Comparison of ENCODE assay signal across 20 cellular contexts in the genomic region with DNA sequence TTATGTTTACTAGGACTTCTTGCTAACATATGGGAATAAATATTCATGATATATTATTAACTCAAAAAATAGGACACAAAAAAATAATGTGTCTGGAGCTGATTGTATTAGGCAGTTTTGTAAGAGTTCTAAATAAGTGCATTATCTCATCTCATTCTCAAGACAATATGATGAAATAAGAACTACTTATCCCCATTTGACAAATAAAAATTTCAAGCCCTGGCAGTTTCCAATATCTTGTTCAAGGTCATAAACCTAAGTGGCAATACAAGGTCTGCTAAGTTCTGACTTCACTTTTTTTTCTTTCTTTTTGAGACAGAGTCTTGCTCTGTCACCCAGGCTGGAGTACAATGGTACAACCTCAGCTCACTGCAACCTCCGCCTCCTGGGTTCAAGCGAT. TPM values are rescaled to one million over a fixed set of nuclear protein-coding genes. Genes with fewer than 3 reads are reported as not detected.
A peak's percentile ranks its signal among the peaks of the same experiment; 100 is the strongest.
DNase-seq lines count a peak whose midpoint lies in the region; ATAC-seq and TF ChIP-seq lines count a peak whose summit lies in the region.
"Had no signal": no experiment of that assay in that cellular context is flagged by ENCODE, and none has a peak within 500 bp of the region (broad histone marks: within the 10 kb centered on the region; RNA-seq: fewer than 3 reads in every experiment).

No MANE protein-coding gene starts in this region.

- CTCF ChIA-PET in HEK293 (lab: Yijun Ruan, JAX), result interaction anchor here (0.6 to 1.0 kb wide), 2 partner anchors 15 to 92 kb away, joined by 3 to 4 read pairs; no protein-coding TSS in a partner anchor

- intact Hi-C loops in gastrocnemius medialis (cut with DNase I; ENCODE audit: low total_unique reads), result no loop called here

- H3K4me3 Mint-ChIP-seq in activated T-helper 17 cell treated with anti-CD3 and anti-CD28 coated beads, Interleukin-2, amount 50 U/mL, for 72 hours, result no peak overlapping the region
- H3K4me3 Mint-ChIP-seq in endothelial cell (ENCODE audit: unreplicated experiment), result no peak overlapping the region
- H3K4me3 Mint-ChIP-seq: CD8-positive, alpha-beta memory T cell had no signal

- H3K4me1 Mint-ChIP-seq in activated T-helper 17 cell treated with anti-CD3 and anti-CD28 coated beads, Interleukin-2, amount 50 U/mL, for 72 hours, result no peaks in the 10 kb centered on the region
- H3K4me1 Mint-ChIP-seq in endothelial cell (ENCODE audit: unreplicated experiment), result peaks cover 28% of the 10 kb centered on the region

- peaks cover 93% of the 10 kb centered on the region for H3K36me3 Mint-ChIP-seq in activated T-helper 17 cell treated with anti-CD3 and anti-CD28 coated beads, Interleukin-2, amount 50 U/mL, for 72 hours (ENCODE audit: low read depth)
- peaks cover 18% of the 10 kb centered on the region for H3K36me3 Mint-ChIP-seq in endothelial cell (ENCODE audit: low read depth, unreplicated experiment)

- no peaks in the 10 kb centered on the region for H3K27me3 ChIP-seq in gastrocnemius medialis

- in situ Hi-C loops in gastrocnemius medialis (cut with MboI; ENCODE audit: low sequenced_read_pairs in 4 of 4), result no loop called here

- H3K9me3 Mint-ChIP-seq in activated T-helper 17 cell treated with anti-CD3 and anti-CD28 coated beads, Interleukin-2, amount 50 U/mL, for 72 hours, result no peaks in the 10 kb centered on the region
- no peaks in the 10 kb centered on the region for H3K9me3 Mint-ChIP-seq in endothelial cell (ENCODE audit: unreplicated experiment)
- H3K9me3 Mint-ChIP-seq: CD8-positive, alpha-beta memory T cell had no signal

- H3K27ac ChIP-seq in HEK293 (ENCODE audit: extremely low read depth, low read depth, low read length), result no peak overlapping the region
- peak overlapping the region; percentile 38 to 72 (median 54) for H3K27ac ChIP-seq in gastrocnemius medialis

- DNase-seq in endothelial cell (ENCODE audit: low spot score) (no peak), gastrocnemius medialis (no peak), NCI-H2081 (lab: John Stamatoyannopoulos, UW) (no peak), A172 (ENCODE audit: low spot score) (no peak)
- DNase-seq: ACHN; C1 segment of cervical spinal cord; CD8-positive, alpha-beta memory T cell; DMS79; KBM-7; NCI-H1105 treated with DMSO at 0.1 percent for 48 hours; NCI-H1694 treated with DMSO at 0.1 percent for 48 hours; NCI-H2107; NCI-H510A; NCI-H774; RPMI8226; SIG-M5 had no signal

- H3K4me1 ChIP-seq in HEK293 (ENCODE audit: control insufficient read depth, insufficient read depth, low read length), result no peaks in the 10 kb centered on the region
- peaks cover 0 to 5% of the 10 kb centered on the region in 2 donors for H3K4me1 ChIP-seq in gastrocnemius medialis

- no peak for TF ChIP-seq CTCF in HEK293 (tag by site-specific recombination; IDR thresholded peaks at IDR 0.05)
- TF ChIP-seq CTCF in endothelial cell (IDR thresholded peaks at IDR 0.05; ENCODE audit: unreplicated experiment), result no peak
- TF ChIP-seq CTCF in gastrocnemius medialis (IDR thresholded peaks at IDR 0.05 in 4 of 5, conservative IDR thresholded peaks at IDR 0.05 in 1 of 5), result no peak

- H3K9me3 ChIP-seq in HEK293 (ENCODE audit: control insufficient read depth, insufficient read depth, low read depth, low read length) (no peaks in the 10 kb centered on the region), gastrocnemius medialis (no peaks in the 10 kb centered on the region)

- H3K27ac Mint-ChIP-seq in activated T-helper 17 cell treated with anti-CD3 and anti-CD28 coated beads, Interleukin-2, amount 50 U/mL, for 72 hours, result peak overlapping the region; percentile 39
- peak overlapping the region; percentile 64 for H3K27ac Mint-ChIP-seq in endothelial cell (ENCODE audit: unreplicated experiment)

- H3K36me3 ChIP-seq in HEK293 (ENCODE audit: control insufficient read depth in 2 of 2, insufficient read depth in 1 of 2, low read length in 2 of 2) (peaks cover 37 to 69% of the 10 kb centered on the region in 2 experiments), gastrocnemius medialis (peaks cover 0 to 63% of the 10 kb centered on the region in 2 donors)

- H3K4me3 ChIP-seq in HEK293 (ENCODE audit: low read depth, low read length), result no peak overlapping the region
- no peak overlapping the region for H3K4me3 ChIP-seq in gastrocnemius medialis

- no peak for TF ChIP-seq POLR2A in gastrocnemius medialis (IDR thresholded peaks at IDR 0.05)

- no peak for ATAC-seq in activated T-helper 17 cell treated with anti-CD3 and anti-CD28 coated beads, Interleukin-2, amount 50 U/mL, for 72 hours (replicated peaks)
- peak in 1 of 2 donors; percentile 36 for ATAC-seq in gastrocnemius medialis
- no peak for ATAC-seq in GM18520 (IDR thresholded peaks at IDR 0.05; ENCODE audit: unreplicated experiment)
- ATAC-seq: HepG2 had no signal

- POLR2A ChIA-PET in HEK293 (lab: Yijun Ruan, JAX), result no interaction called here

- H3K27me3 Mint-ChIP-seq in activated T-helper 17 cell treated with anti-CD3 and anti-CD28 coated beads, Interleukin-2, amount 50 U/mL, for 72 hours, result no peaks in the 10 kb centered on the region
- peaks cover 3% of the 10 kb centered on the region for H3K27me3 Mint-ChIP-seq in endothelial cell (ENCODE audit: unreplicated experiment)
- H3K27me3 Mint-ChIP-seq: CD8-positive, alpha-beta memory T cell had no signal

TF ChIP-seq in HEK293, 187 proteins besides CTCF, POLR2A, EP300 and RAD21 (continues in another document):
- TF ChIP-seq ZNF629 (tag by site-specific recombination; IDR thresholded peaks at IDR 0.05) (no peak), SCRT2 (tag by site-specific recombination; IDR thresholded peaks at IDR 0.05) (no peak), GLIS1 (tag by site-specific recombination; IDR thresholded peaks at IDR 0.05) (no peak), PRDM2 (tag by site-specific recombination; IDR thresholded peaks at IDR 0.05; ENCODE audit: borderline replicate concordance) (no peak), ZNF555 (tag by site-specific recombination; conservative IDR thresholded peaks at IDR 0.05) (no peak), GFI1B (tag by site-specific recombination; IDR thresholded peaks at IDR 0.05) (no peak)
- TF ChIP-seq, protein P1, sequence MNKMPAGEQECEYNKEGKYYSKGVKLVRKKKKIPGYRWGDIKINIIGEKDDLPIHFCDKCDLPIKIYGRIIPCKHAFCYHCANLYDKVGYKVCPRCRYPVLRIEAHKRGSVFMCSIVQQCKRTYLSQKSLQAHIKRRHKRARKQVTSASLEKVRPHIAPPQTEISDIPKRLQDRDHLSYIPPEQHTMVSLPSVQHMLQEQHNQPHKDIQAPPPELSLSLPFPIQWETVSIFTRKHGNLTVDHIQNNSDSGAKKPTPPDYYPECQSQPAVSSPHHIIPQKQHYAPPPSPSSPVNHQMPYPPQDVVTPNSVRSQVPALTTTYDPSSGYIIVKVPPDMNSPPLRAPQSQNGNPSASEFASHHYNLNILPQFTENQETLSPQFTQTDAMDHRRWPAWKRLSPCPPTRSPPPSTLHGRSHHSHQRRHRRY (tag by site-specific recombination; IDR thresholded peaks at IDR 0.05), result no peak

RNA-seq across cellular contexts. Expression of gene RPN1, which starts 18.3 kb away (rescaled TPM):
- 100 to 1,000 TPM; 106 to 179 TPM for total RNA-seq in activated T-helper 17 cell treated with anti-CD3 and anti-CD28 coated beads, Interleukin-2, amount 50 U/mL, for 72 hours
- total RNA-seq in endothelial cell (ENCODE audit: unreplicated experiment) (250 TPM), gastrocnemius medialis (100 to 1,000 TPM; 197 to 219 (median 212) TPM)
- 407 and 425 TPM in 2 replicates for total RNA-seq in A172 (2014; rRNA removed; shearing (Covaris generic))
